Comparison of ENCODE assay signal across 17 cellular contexts in genomic region chr10:129580897-129581296, GRCh38.
DNase-seq lines count a peak whose midpoint lies in the region; ATAC-seq and TF ChIP-seq lines count a peak whose summit lies in the region.
"Had no signal": no experiment of that assay in that cellular context is flagged by ENCODE, and none has a peak within 500 bp of the region (broad histone marks: within the 10 kb centered on the region; RNA-seq: fewer than 3 reads in every experiment).

No MANE protein-coding gene starts in this region.

- no peak for TF ChIP-seq CTCF in Calu3 (IDR thresholded peaks at IDR 0.05; ENCODE audit: unreplicated experiment)

- intact Hi-C loops in Calu3 (cut with micrococcal nuclease; ENCODE audit: unreplicated experiment): no loop called here

- CTCF ChIA-PET in Calu3 (lab: Charles Lee): no interaction called here

- H3K27me3 Mint-ChIP-seq in Calu3 (ENCODE audit: unreplicated experiment): no peaks in the 10 kb centered on the region
- H3K27me3 Mint-ChIP-seq: CD4-positive, CD25-positive, alpha-beta regulatory T cell had no signal

- no peaks in the 10 kb centered on the region for H3K36me3 Mint-ChIP-seq in Calu3 (ENCODE audit: insufficient read depth, unreplicated experiment)

- peaks cover 2% of the 10 kb centered on the region for H3K9me3 Mint-ChIP-seq in Calu3 (ENCODE audit: low read depth, unreplicated experiment)

- H3K4me1 Mint-ChIP-seq in Calu3 (ENCODE audit: low read depth, unreplicated experiment): no peaks in the 10 kb centered on the region

- no peaks in the 10 kb centered on the region for H3K27me3 ChIP-seq in BLaER1

- H3K4me3 Mint-ChIP-seq in Calu3 (ENCODE audit: low read depth, unreplicated experiment): no peak overlapping the region
- H3K4me3 Mint-ChIP-seq: CD4-positive, CD25-positive, alpha-beta regulatory T cell; CD8-positive, alpha-beta T cell; H9 had no signal

- H3K4me1 ChIP-seq in BLaER1: peaks cover 38% of the 10 kb centered on the region
- H3K4me1 ChIP-seq: Caco-2 had no signal

- H4K20me1 ChIP-seq in BLaER1: no peaks in the 10 kb centered on the region

- no TSS peak for BruUV-seq in Calu3 (replicated peaks; lab: Mats Ljungman, UMichigan)

- DNase-seq in Jurkat, Clone E6-1 (ENCODE audit: low read depth, low spot score): peak; percentile 94
- DNase-seq in dermis microvascular lymphatic vessel endothelial cell (ENCODE audit: low read depth in 2 of 2): peak; percentile 21 to 33
- no peak for DNase-seq in Calu3
- DNase-seq: Caco-2; CD4-positive, CD25-positive, alpha-beta regulatory T cell; CD8-positive, alpha-beta T cell; DMS 273 treated with DMSO at 0.1 percent for 48 hours; DMS79; EL; GDM1; GM23248; H9 had no signal

- H3K4me3 ChIP-seq in BLaER1: no peak overlapping the region
- H3K4me3 ChIP-seq in Jurkat, Clone E6-1 (ENCODE audit: low read length): peak overlapping the region; percentile 40
- H3K4me3 ChIP-seq: GM12878, GM23248 had no signal

- peaks cover 29% of the 10 kb centered on the region for H3K9me3 ChIP-seq in BLaER1
- H3K9me3 ChIP-seq: Caco-2 had no signal

- no peak overlapping the region for H3K9ac ChIP-seq in BLaER1
- H3K9ac ChIP-seq: GM23248 had no signal

- peak overlapping the region; percentile 14; the same call in 1 of the 2 replicates for H3K4me2 ChIP-seq in BLaER1

- no peak overlapping the region for H3K27ac Mint-ChIP-seq in Calu3 (ENCODE audit: unreplicated experiment)
- H3K27ac Mint-ChIP-seq: CD4-positive, CD25-positive, alpha-beta regulatory T cell; CD8-positive, alpha-beta T cell; H9 had no signal

- no peak overlapping the region; the same call in 1 of the 2 replicates for H3K27ac ChIP-seq in BLaER1
- H3K27ac ChIP-seq: GM23248 had no signal

- H3K36me3 ChIP-seq in BLaER1: peaks cover 59% of the 10 kb centered on the region

- ATAC-seq in HG02885 (IDR thresholded peaks at IDR 0.05; ENCODE audit: poor library complexity, unreplicated experiment) (no peak), GM18858 (IDR thresholded peaks at IDR 0.05; ENCODE audit: unreplicated experiment) (no peak)
- ATAC-seq: CD8-positive, alpha-beta T cell; GM12878; HCT116 had no signal
